8 cellular contexts compared by ENCODE assay signal in the genomic region with DNA sequence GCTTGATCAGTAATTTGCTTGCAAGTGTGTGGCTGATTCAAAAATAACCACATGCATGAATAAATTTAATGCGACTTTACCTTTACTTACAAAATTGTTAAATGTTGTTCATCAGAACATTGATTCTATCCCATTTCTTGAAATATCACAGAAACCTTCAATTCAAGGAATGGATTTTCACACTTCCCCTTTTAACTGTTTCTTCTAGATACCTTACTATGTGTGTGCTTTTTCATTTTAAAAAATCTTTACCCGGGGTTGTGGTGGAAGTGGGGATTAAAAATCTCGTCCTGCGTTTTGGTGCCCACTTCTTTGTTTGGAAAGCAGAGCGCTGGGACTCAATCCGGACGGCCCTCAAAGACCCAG. TPM values are rescaled to one million over a fixed set of nuclear protein-coding genes. Genes with fewer than 3 reads are reported as not detected.
DNase-seq lines count a peak whose midpoint lies in the region; ATAC-seq and TF ChIP-seq lines count a peak whose summit lies in the region.

No MANE protein-coding gene starts in this region.

- H3K4me1 Mint-ChIP-seq in H9 (peaks cover 19 to 22% of the 10 kb centered on the region in 2 experiments), naive B cell (peaks cover 42 to 62% (median 51%) of the 10 kb centered on the region in 3 donors)

- H4K5ac ChIP-seq in H9 (ENCODE audit: insufficient read length, low read depth, low read length): no peak overlapping the region

- no peaks in the 10 kb centered on the region for H3K79me1 ChIP-seq in H9 (ENCODE audit: insufficient read depth, low read depth, low read length, poor library complexity, severe bottlenecking)

- H3K79me2 ChIP-seq in H9 (ENCODE audit: insufficient read depth, low read length): no peaks in the 10 kb centered on the region

- H2AK5ac ChIP-seq in H9 (ENCODE audit: insufficient read length, low read length): no peak overlapping the region

- no peak overlapping the region for H3K18ac ChIP-seq in H9 (ENCODE audit: insufficient read length, low read depth, low read length)

- no peak for TF ChIP-seq CTCF in AG04450 (IDR thresholded peaks at IDR 0.05; ENCODE audit: low read depth, low read length)
- TF ChIP-seq CTCF in H9 (conservative IDR thresholded peaks at IDR 0.05): no peak
- no peak for TF ChIP-seq CTCF in choroid plexus epithelial cell (conservative IDR thresholded peaks at IDR 0.05; ENCODE audit: low read depth, low read length)

- H3T11ph ChIP-seq in H9 (ENCODE audit: low read length): no peak overlapping the region

- no peak overlapping the region for H3K14ac ChIP-seq in H9 (ENCODE audit: insufficient read depth, low read length)

- CTCF ChIA-PET in AG04450 (lab: Charles Lee): no interaction called here

- H3K56ac ChIP-seq in H9 (ENCODE audit: insufficient read length, low read depth, low read length): no peak overlapping the region

- peak overlapping the region; percentile 84 for H3K4me2 ChIP-seq in H9 (ENCODE audit: insufficient read depth, insufficient read length, low read length)

- peaks cover 16% of the 10 kb centered on the region for H3K23me2 ChIP-seq in H9 (ENCODE audit: insufficient read length, low read depth, low read length, poor library complexity, severe bottlenecking)

- no CpG with 5 or more reads among the region's 7 CpGs for WGBS in H9 (ENCODE audit: extremely low coverage, insufficient read length, low lambda C conversion rate)

- no peak overlapping the region for H2BK12ac ChIP-seq in H9 (ENCODE audit: insufficient read length, low read depth, low read length)

- DNase-seq in AG04450 (ENCODE audit: low read depth, low spot score): no peak
- DNase-seq in H9: no peak
- no peak for DNase-seq in choroid plexus epithelial cell (ENCODE audit: low read depth)
- DNase-seq in naive B cell: peak; percentile 40
- no peak for DNase-seq in HuH-7.5 (ENCODE audit: low spot score)
- no peak for DNase-seq in OCI-M2 (lab: John Stamatoyannopoulos, UW; ENCODE audit: unreplicated experiment)
- DNase-seq in kidney glomerular epithelial cell (lab: John Stamatoyannopoulos, UW): no peak

- peak; percentile 20 to 24 for ATAC-seq in naive B cell (ENCODE audit: low read depth in 2 of 2)
- ATAC-seq in activated CD4-positive, CD25-positive, alpha-beta regulatory T cell treated with anti-CD3 and anti-CD28 coated beads, Interleukin-2, amount 50 U/mL, for 24 hours: no peak

- POLR2A ChIA-PET in AG04450 (lab: Yijun Ruan, JAX): no interaction called here

- H3K4me3 ChIP-seq in AG04450 (ENCODE audit: low read depth, low read length) (peak overlapping the region; percentile 67), choroid plexus epithelial cell (ENCODE audit: low read depth, low read length) (peak overlapping the region; percentile 59)

- no peaks in the 10 kb centered on the region for H4K20me1 ChIP-seq in H9 (ENCODE audit: control insufficient read depth, insufficient read depth, insufficient read length)

- H3K9me3 Mint-ChIP-seq in H9 (no peaks in the 10 kb centered on the region), naive B cell (no peaks in the 10 kb centered on the region)

- H3K27ac Mint-ChIP-seq in H9 (no peak overlapping the region), naive B cell (peak overlapping the region; percentile 88 to 97 (median 96))

- H2AFZ ChIP-seq in H9 (ENCODE audit: low read length): no peak overlapping the region

- no peak overlapping the region for H2BK20ac ChIP-seq in H9 (ENCODE audit: low read depth, low read length, poor library complexity, severe bottlenecking)

- H3K9ac ChIP-seq in H9 (ENCODE audit: extremely low read depth, insufficient read length, low read length): no peak overlapping the region

- no peak overlapping the region for H2BK5ac ChIP-seq in H9 (ENCODE audit: insufficient read length, low read length)

- H3K9me3 ChIP-seq in AG04450 (ENCODE audit: control insufficient read depth, insufficient read depth, low read length) (no peaks in the 10 kb centered on the region), H9 (ENCODE audit: control insufficient read depth, low read depth, low read length) (no peaks in the 10 kb centered on the region)

- no peak overlapping the region for H4K91ac ChIP-seq in H9 (ENCODE audit: insufficient read length, low read depth, low read length)

- H2BK120ac ChIP-seq in H9 (ENCODE audit: low read depth, low read length, poor library complexity, severe bottlenecking): no peak overlapping the region

- H3K27me3 ChIP-seq in AG04450 (ENCODE audit: control insufficient read depth, insufficient read depth, low read length): no peaks in the 10 kb centered on the region
- peaks cover 4% of the 10 kb centered on the region; the same call in 1 of the 2 replicates for H3K27me3 ChIP-seq in H9 (ENCODE audit: insufficient read depth, low read length)

- H3K36me3 Mint-ChIP-seq in H9 (ENCODE audit: insufficient read depth in 1 of 3, low read depth in 3 of 3) (no peaks in the 10 kb centered on the region; a peak in 1 of 7 replicates), naive B cell (no peaks in the 10 kb centered on the region)

- no peak overlapping the region for H3K23ac ChIP-seq in H9 (ENCODE audit: insufficient read length, low read depth, low read length)

- H3K4me3 Mint-ChIP-seq in H9: peak overlapping the region; percentile 82 to 93
- peak overlapping the region; percentile 84 to 100 (median 97) for H3K4me3 Mint-ChIP-seq in naive B cell

- H3K27ac ChIP-seq in AG04450 (ENCODE audit: low read depth, low read length): no peak overlapping the region
- H3K27ac ChIP-seq in H9 (ENCODE audit: insufficient read length, low read depth, low read length): no peak overlapping the region

- H4K8ac ChIP-seq in H9 (replicated peaks; ENCODE audit: insufficient read length, low read depth, low read length): no peak overlapping the region

- no peak overlapping the region for H2BK15ac ChIP-seq in H9 (ENCODE audit: low read depth, low read length)

- H3K27me3 Mint-ChIP-seq in H9 (ENCODE audit: low read depth): peaks cover 72% of the 10 kb centered on the region
- no peaks in the 10 kb centered on the region for H3K27me3 Mint-ChIP-seq in naive B cell

- no peaks in the 10 kb centered on the region for H3K4me1 ChIP-seq in H9 (ENCODE audit: insufficient read depth, low read length)

- H3K4ac ChIP-seq in H9 (ENCODE audit: low read depth, low read length): no peak overlapping the region

RNA-seq across cellular contexts. Expression of a gene that starts 5.8 kb away (rescaled TPM):
- polyA plus RNA-seq in AG04450 (2011; rRNA removed): 2.0 and 3.9 TPM in 2 replicates
- 7.0 and 8.8 TPM in 2 replicates for polyA minus RNA-seq in AG04450 (2011; rRNA and poly(A)+ RNA removed)
- 0.11 and 0.20 TPM in 2 replicates for total RNA-seq in H9 (2021)
- polyA plus RNA-seq in naive B cell (ENCODE audit: low read depth in 6 of 6): 100 to 1,000 TPM; 402 to 547 (median 433) TPM

Comparison
In these comparisons a context has a peak if more than half of its experiments do, and no peak if none do; other contexts are left out.
1. H3K27ac Mint-ChIP-seq: peak in naive B cell (6 of 6); none in H9 (0 of 3).
2. ATAC-seq: peak in naive B cell (2 of 2); none in activated CD4-positive, CD25-positive, alpha-beta regulatory T cell treated with anti-CD3 and anti-CD28 coated beads, Interleukin-2, amount 50 U/mL, for 24 hours (0 of 2).
3. RNA of a gene that starts 5.8 kb away (polyA plus RNA-seq): 402 to 547 TPM in naive B cell; 2.0 to 3.9 TPM in AG04450; every median in the first group is over 10 times any median in the second.